In the genomic region with DNA sequence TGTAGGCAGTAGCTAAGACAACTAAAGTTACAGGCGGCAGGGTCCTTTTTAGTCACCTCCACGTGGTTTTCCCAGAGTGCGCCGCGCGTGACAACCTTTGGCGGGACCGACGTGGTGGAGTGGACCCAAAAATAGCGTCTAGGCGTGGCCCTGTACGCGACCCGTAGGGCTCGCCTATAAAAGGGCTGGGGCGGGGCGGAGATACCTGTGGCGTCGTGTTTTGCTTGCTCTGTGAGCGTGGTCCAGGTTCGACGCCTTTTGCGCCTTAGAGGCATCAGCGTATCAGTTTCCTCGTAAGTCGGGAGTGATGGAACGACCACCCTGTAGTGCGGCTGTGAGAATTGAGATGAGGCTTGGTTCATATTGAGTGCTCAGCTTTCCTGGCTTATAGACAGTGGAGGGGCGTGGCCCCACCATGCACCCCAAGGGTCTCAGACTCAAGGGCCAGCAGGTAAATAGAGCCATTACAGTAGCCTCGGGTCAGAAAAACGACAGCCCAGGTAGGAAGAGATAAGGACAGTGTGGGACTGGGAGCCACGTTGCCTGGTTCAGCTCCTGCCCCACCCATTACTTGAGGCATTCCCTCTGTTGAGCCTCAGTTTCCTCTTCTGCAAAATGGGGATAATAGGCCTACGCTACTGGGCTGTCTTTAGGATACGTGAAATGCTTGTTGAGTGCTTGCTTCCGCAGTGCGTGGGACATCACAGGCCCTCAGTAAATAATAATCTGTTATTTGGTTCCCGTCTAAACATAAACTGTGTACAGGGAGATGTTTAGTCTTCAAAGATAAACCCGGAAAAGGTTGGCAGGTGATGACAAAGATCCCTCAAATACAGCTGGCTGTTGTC, we compare ENCODE assay signal across 8 cellular contexts. TPM values are rescaled to one million over a fixed set of nuclear protein-coding genes. Genes with fewer than 3 reads are reported as not detected.
DNase-seq lines count a peak whose midpoint lies in the region; TF ChIP-seq lines count a peak whose summit lies in the region.

No MANE protein-coding gene starts in this region.

- peak overlapping the region; percentile 99 for H3K27ac ChIP-seq in HUES6 (ENCODE audit: low read depth, low read length)
- peak overlapping the region; percentile 96 for H3K27ac ChIP-seq in SJCRH30
- peak overlapping the region; percentile 100 for H3K27ac ChIP-seq in left ventricle myocardium inferior (replicated peaks)

- H3K36me3 Mint-ChIP-seq in activated naive CD8-positive, alpha-beta T cell = peaks cover 5% of the 10 kb centered on the region

- H3K4me3 ChIP-seq in HUES6 (ENCODE audit: low read depth, low read length) = peak overlapping the region; percentile 80
- peak overlapping the region; percentile 87 for H3K4me3 ChIP-seq in SJCRH30
- H3K4me3 ChIP-seq in left ventricle myocardium inferior = peak overlapping the region; percentile 95
- H3K4me3 ChIP-seq in retinal pigment epithelial cell (ENCODE audit: low read length) = peak overlapping the region; percentile 69

- peaks cover 7% of the 10 kb centered on the region; the same call in 1 of the 2 replicates for H3K9me3 ChIP-seq in HUES6 (ENCODE audit: control insufficient read depth, insufficient read depth, low read depth, low read length)
- H3K9me3 ChIP-seq in SJCRH30 (replicated peaks) = no peaks in the 10 kb centered on the region
- H3K9me3 ChIP-seq in left ventricle myocardium inferior (replicated peaks) = peaks cover 17% of the 10 kb centered on the region

- DNase-seq in NCI-H1092 (lab: John Stamatoyannopoulos, UW) = peak; percentile 87
- no peak for DNase-seq in NCI-H1092 treated with DMSO at 0.1 percent for 48 hours (lab: John Stamatoyannopoulos, UW)
- peak; percentile 92 to 94 for DNase-seq in SJCRH30
- peak; percentile 86 for DNase-seq in left ventricle myocardium inferior
- DNase-seq in retinal pigment epithelial cell (ENCODE audit: low read depth) = peak; percentile 30
- no peak for DNase-seq in NCI-H1417 treated with DMSO at 0.1 percent for 48 hours (lab: John Stamatoyannopoulos, UW)

- H3K36me3 ChIP-seq in HUES6 (ENCODE audit: control insufficient read depth, insufficient read depth, low read length) = peaks cover 23% of the 10 kb centered on the region
- peaks cover 17% of the 10 kb centered on the region for H3K36me3 ChIP-seq in SJCRH30
- peaks cover 32% of the 10 kb centered on the region for H3K36me3 ChIP-seq in left ventricle myocardium inferior

- H3K4me1 ChIP-seq in HUES6 (ENCODE audit: control insufficient read depth, insufficient read depth, low read length) = no peaks in the 10 kb centered on the region
- no peaks in the 10 kb centered on the region for H3K4me1 ChIP-seq in SJCRH30
- H3K4me1 ChIP-seq in left ventricle myocardium inferior = peaks cover 18% of the 10 kb centered on the region

- intact Hi-C loops in left ventricle myocardium inferior (cut with micrococcal nuclease) = no loop called here

- H3K9me3 Mint-ChIP-seq in activated naive CD8-positive, alpha-beta T cell (ENCODE audit: low read depth) = peaks cover 3% of the 10 kb centered on the region

- H3K27me3 ChIP-seq in HUES6 (ENCODE audit: control insufficient read depth, insufficient read depth, low read length) (no peaks in the 10 kb centered on the region), SJCRH30 (no peaks in the 10 kb centered on the region), left ventricle myocardium inferior (ENCODE audit: low read depth) (no peaks in the 10 kb centered on the region)

- peak overlapping the region; percentile 91 for H3K9ac ChIP-seq in HUES6 (ENCODE audit: low read length)

- peaks cover 10% of the 10 kb centered on the region for H3K4me1 Mint-ChIP-seq in activated naive CD8-positive, alpha-beta T cell (ENCODE audit: low read depth)

- H3K4me3 Mint-ChIP-seq in activated naive CD8-positive, alpha-beta T cell = peak overlapping the region; percentile 95

- TF ChIP-seq CTCF in left ventricle myocardium inferior (IDR thresholded peaks at IDR 0.05; ENCODE audit: borderline replicate concordance) (no peak), retinal pigment epithelial cell (conservative IDR thresholded peaks at IDR 0.05; ENCODE audit: low read depth, low read length) (no peak)

- H3K27ac Mint-ChIP-seq in activated naive CD8-positive, alpha-beta T cell = peak overlapping the region; percentile 100

- H3K27me3 Mint-ChIP-seq in activated naive CD8-positive, alpha-beta T cell = no peaks in the 10 kb centered on the region

RNA-seq across cellular contexts. Expression of a gene that starts 0.7 kb away (rescaled TPM):
- total RNA-seq in SJCRH30 (2014; rRNA removed; shearing (Covaris generic)) = 25.2 and 26.0 TPM in 2 replicates
- total RNA-seq in left ventricle myocardium inferior = 32.9 TPM

RNA-seq across cellular contexts. Expression of a gene that starts 11.5 kb away (rescaled TPM):
- total RNA-seq in SJCRH30 (2014; rRNA removed; shearing (Covaris generic)) = not detected in 2 replicates
- 0.47 TPM for total RNA-seq in left ventricle myocardium inferior

RNA-seq across cellular contexts. Expression of a gene that starts 34.7 kb away (rescaled TPM):
- 35.7 and 36.2 TPM in 2 replicates for total RNA-seq in SJCRH30 (2014; rRNA removed; shearing (Covaris generic))
- 27.2 TPM for total RNA-seq in left ventricle myocardium inferior

Comparison
In these comparisons a context has a peak if more than half of its experiments do, and no peak if none do; other contexts are left out.
1. DNase-seq: peak in NCI-H1092 (single experiment), SJCRH30 (2 of 2), left ventricle myocardium inferior (single experiment) and retinal pigment epithelial cell (single experiment); none in NCI-H1092 treated with DMSO at 0.1 percent for 48 hours (single experiment) and NCI-H1417 treated with DMSO at 0.1 percent for 48 hours (single experiment).
2. Peak in every context shown above with its lines, with median percentiles within 50 percentile points of each other: H3K27ac ChIP-seq and H3K4me3 ChIP-seq.